23 cellular contexts compared by ENCODE assay signal in the genomic region with DNA sequence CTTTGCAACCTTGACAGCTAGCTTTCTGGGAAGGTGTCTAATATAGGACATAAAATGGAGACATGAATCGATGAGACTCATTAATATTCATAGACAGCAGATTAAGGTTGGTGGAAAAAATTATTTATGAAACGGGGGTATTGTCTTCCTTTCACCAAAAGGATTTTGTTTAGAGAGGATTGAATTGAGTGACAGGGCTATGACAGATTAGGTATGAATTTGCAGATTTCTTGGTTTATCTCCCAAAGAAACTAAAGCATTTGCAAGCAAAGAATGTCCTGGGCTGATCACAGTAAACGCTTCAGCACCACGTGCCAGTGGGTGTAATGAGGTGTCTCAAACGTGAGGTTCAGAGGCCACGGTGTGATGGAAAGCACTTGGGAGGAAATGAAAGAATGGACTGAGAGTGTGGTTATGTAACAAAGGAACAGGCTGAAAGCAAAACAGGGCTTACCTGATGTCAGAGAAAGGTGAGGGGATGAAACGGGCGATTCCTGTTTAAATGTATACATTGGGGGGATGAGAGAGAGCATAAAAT.
DNase-seq lines count a peak whose midpoint lies in the region; ATAC-seq and TF ChIP-seq lines count a peak whose summit lies in the region.
"Had no signal": no experiment of that assay in that cellular context is flagged by ENCODE, and none has a peak within 500 bp of the region (broad histone marks: within the 10 kb centered on the region; RNA-seq: fewer than 3 reads in every experiment).

No MANE protein-coding gene starts in this region.

- H3K4me1 Mint-ChIP-seq in brain (peaks cover 69% of the 10 kb centered on the region), nephron (peaks cover 62% of the 10 kb centered on the region), CD14-positive monocyte (no peaks in the 10 kb centered on the region)
- H3K4me1 Mint-ChIP-seq: activated B cell treated with CpG ODN at 0.5 μM for 24 hours had no signal

- H3K27me3 Mint-ChIP-seq in brain (peaks cover 6% of the 10 kb centered on the region), nephron (ENCODE audit: low read depth) (peaks cover 5% of the 10 kb centered on the region), CD14-positive monocyte (ENCODE audit: low read depth in 3 of 3) (peaks cover 1 to 3% (median 2%) of the 10 kb centered on the region in 3 donors)

- H3K9me3 Mint-ChIP-seq in brain (peaks cover 0 to 10% (median 3%) of the 10 kb centered on the region in 5 experiments), nephron (peaks cover 4% of the 10 kb centered on the region), CD14-positive monocyte (peaks cover 0 to 2% (median 0%) of the 10 kb centered on the region in 7 donors)
- H3K9me3 Mint-ChIP-seq: natural killer cell treated with Interleukin-12 subunit alpha and Interleukin-12 subunit beta and Interleukin-15 and Interleukin-18, amount 100 ng/mL, for 72 hours had no signal

- H3K4me3 Mint-ChIP-seq in brain (peak overlapping the region in 2 of 5 experiments; percentile 14 to 39), nephron (no peak overlapping the region), CD14-positive monocyte (no peak overlapping the region)
- H3K4me3 Mint-ChIP-seq: activated B cell treated with CpG ODN at 0.5 μM for 24 hours; activated naive CD8-positive, alpha-beta T cell treated with anti-CD3 and anti-CD28 coated beads, Interleukin-2, amount 10 ng/mL, durations not matched to agents 7 days and 5 days; natural killer cell treated with Interleukin-12 subunit alpha and Interleukin-12 subunit beta and Interleukin-15 and Interleukin-18, amount 100 ng/mL, for 72 hours had no signal

- no peak for TF ChIP-seq CTCF in brain (conservative IDR thresholded peaks at IDR 0.05)
- no peak for TF ChIP-seq CTCF in nephron (IDR thresholded peaks at IDR 0.05; ENCODE audit: unreplicated experiment in 3 of 3)
- no peak for TF ChIP-seq CTCF in CD14-positive monocyte (IDR thresholded peaks at IDR 0.05)

- DNase-seq in NCI-H69 (lab: John Stamatoyannopoulos, UW) (peak; percentile 37), CD14-positive monocyte (ENCODE audit: low spot score) (no peak), NCI-H2029 treated with DMSO at 0.1 percent for 48 hours (lab: John Stamatoyannopoulos, UW) (no peak)
- DNase-seq: activated B cell treated with CpG ODN at 0.5 μM for 24 hours; activated CD4-positive, alpha-beta T cell treated with anti-CD3 and anti-CD28 coated beads, Interleukin-2, amount 50 U/mL, for 4 hours; activated CD8-positive, alpha-beta memory T cell treated with anti-CD3 and anti-CD28 coated beads, Interleukin-2, amount 50 U/mL, for 4 hours; activated naive CD8-positive, alpha-beta T cell treated with anti-CD3 and anti-CD28 coated beads, Interleukin-2, amount 10 ng/mL, durations not matched to agents 7 days and 5 days; central memory CD4-positive, alpha-beta T cell; KBM-7; midbrain; NCI-H1105 treated with DMSO at 0.1 percent for 48 hours; NCI-H1930; NCI-H510A; NK-92 treated with Interleukin-12 subunit alpha and Interleukin-12 subunit beta, amount 100 ng/mL, for 24 hours; pancreas; Right ventricle myocardium superior; T1000; upper lobe of left lung had no signal

- intact Hi-C loops in CD14-positive monocyte (cut with micrococcal nuclease), result no loop called here

- ATAC-seq in GM18867 (IDR thresholded peaks at IDR 0.05; ENCODE audit: unreplicated experiment) (peak; percentile 41), HG03571 (IDR thresholded peaks at IDR 0.05; ENCODE audit: unreplicated experiment) (no peak)
- ATAC-seq: natural killer cell treated with Interleukin-12 subunit alpha and Interleukin-12 subunit beta and Interleukin-15 and Interleukin-18, amount 100 ng/mL, for 72 hours had no signal

- peak overlapping the region in 4 of 5 experiments; percentile 48 to 95 (median 84) for H3K27ac Mint-ChIP-seq in brain
- H3K27ac Mint-ChIP-seq in nephron, result peak overlapping the region; percentile 20 to 60 (median 44)
- no peak overlapping the region for H3K27ac Mint-ChIP-seq in CD14-positive monocyte
- H3K27ac Mint-ChIP-seq: activated B cell treated with CpG ODN at 0.5 μM for 24 hours; activated naive CD8-positive, alpha-beta T cell treated with anti-CD3 and anti-CD28 coated beads, Interleukin-2, amount 10 ng/mL, durations not matched to agents 7 days and 5 days; natural killer cell treated with Interleukin-12 subunit alpha and Interleukin-12 subunit beta and Interleukin-15 and Interleukin-18, amount 100 ng/mL, for 72 hours had no signal

- H3K36me3 Mint-ChIP-seq in brain, result no peaks in the 10 kb centered on the region
- peaks cover 3% of the 10 kb centered on the region for H3K36me3 Mint-ChIP-seq in nephron (ENCODE audit: low read depth)
- no peaks in the 10 kb centered on the region for H3K36me3 Mint-ChIP-seq in CD14-positive monocyte
- H3K36me3 Mint-ChIP-seq: activated naive CD8-positive, alpha-beta T cell treated with anti-CD3 and anti-CD28 coated beads, Interleukin-2, amount 10 ng/mL, durations not matched to agents 7 days and 5 days; natural killer cell treated with Interleukin-12 subunit alpha and Interleukin-12 subunit beta and Interleukin-15 and Interleukin-18, amount 100 ng/mL, for 72 hours had no signal

Comparison
In these comparisons a context has a peak if more than half of its experiments do, and no peak if none do; other contexts are left out.
1. H3K27ac Mint-ChIP-seq: peak in brain (4 of 5) and nephron (3 of 3); none in CD14-positive monocyte (0 of 7).